In the genomic region with DNA sequence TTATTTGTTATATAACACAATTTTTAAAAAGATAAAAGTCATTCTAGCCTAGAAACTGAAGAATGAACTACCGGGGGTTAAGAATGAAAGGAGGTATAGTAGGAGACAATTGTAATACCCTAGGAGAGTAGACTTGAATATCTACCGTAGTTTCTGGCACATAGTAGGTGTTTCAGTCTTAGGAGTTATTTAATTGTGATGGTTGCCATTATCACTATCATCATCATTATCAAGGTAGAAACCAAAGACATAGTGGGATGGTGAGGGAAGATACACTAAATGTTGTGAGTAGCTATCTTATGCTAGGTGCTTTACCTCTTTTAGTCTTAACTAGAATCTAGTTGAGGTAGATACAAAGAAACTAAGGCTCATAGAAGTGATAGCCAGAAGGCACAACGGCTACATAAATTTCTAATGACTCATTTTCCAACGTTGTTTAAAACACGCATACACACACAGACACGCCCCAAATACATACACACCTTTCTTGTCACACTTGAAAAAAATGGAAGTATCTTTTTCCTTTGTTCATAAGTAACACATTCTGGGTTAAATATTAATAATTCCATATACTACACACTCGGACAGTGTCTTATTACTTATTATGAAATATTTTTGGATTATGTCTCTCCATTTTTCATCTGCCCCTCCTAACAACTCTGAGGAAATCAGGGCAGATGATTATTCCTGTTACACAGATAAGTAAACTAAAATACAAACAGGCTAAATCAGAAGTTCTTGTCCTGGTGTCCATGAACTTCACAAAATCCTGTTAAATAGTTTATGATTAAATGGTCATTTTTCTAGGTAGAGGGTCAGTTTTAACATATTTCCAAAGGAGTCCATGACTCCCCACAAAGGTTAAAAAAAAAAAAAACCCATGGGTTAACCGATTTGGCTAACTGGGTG, we compare ENCODE assay signal across 17 cellular contexts. TPM values are rescaled to one million over a fixed set of nuclear protein-coding genes. Genes with fewer than 3 reads are reported as not detected.
DNase-seq lines count a peak whose midpoint lies in the region; ATAC-seq, FAIRE-seq and TF ChIP-seq lines count a peak whose summit lies in the region.
"Had no signal": no experiment of that assay in that cellular context is flagged by ENCODE, and none has a peak within 500 bp of the region (broad histone marks: within the 10 kb centered on the region; RNA-seq: fewer than 3 reads in every experiment).

No MANE protein-coding gene starts in this region.

- H3K27ac ChIP-seq in colonic mucosa (peak overlapping the region; percentile 13), psoas muscle (peak overlapping the region; percentile 11)

- no peaks in the 10 kb centered on the region for H3K27me3 ChIP-seq in colonic mucosa
- no peaks in the 10 kb centered on the region for H3K27me3 ChIP-seq in psoas muscle (ENCODE audit: insufficient read depth in 3 of 3, low read length in 2 of 3)
- H3K27me3 ChIP-seq: body of pancreas had no signal

- H3K9me3 ChIP-seq in colonic mucosa (no peaks in the 10 kb centered on the region), psoas muscle (no peaks in the 10 kb centered on the region)
- H3K9me3 ChIP-seq: body of pancreas had no signal

- peak overlapping the region; percentile 92 for H3K27ac Mint-ChIP-seq in Calu3 (ENCODE audit: unreplicated experiment)

- no peaks in the 10 kb centered on the region for H3K9me3 Mint-ChIP-seq in Calu3 (ENCODE audit: low read depth, unreplicated experiment)
- H3K9me3 Mint-ChIP-seq: activated naive CD4-positive, alpha-beta T cell treated with anti-CD3 and anti-CD28 coated beads, Interleukin-2, amount 10 ng/mL, durations not matched to agents 7 days and 5 days; immature natural killer cell had no signal

- H3K27me3 Mint-ChIP-seq in Calu3 (ENCODE audit: unreplicated experiment): no peaks in the 10 kb centered on the region

- H3K36me3 ChIP-seq in colonic mucosa (no peaks in the 10 kb centered on the region), psoas muscle (ENCODE audit: insufficient read depth in 1 of 2, low read depth in 1 of 2) (no peaks in the 10 kb centered on the region)

- no peak for ATAC-seq in psoas muscle
- ATAC-seq: activated CD4-positive, CD25-positive, alpha-beta regulatory T cell treated with anti-CD3 and anti-CD28 coated beads, Interleukin-2, amount 50 U/mL, for 24 hours; body of pancreas; stimulated activated naive CD8-positive, alpha-beta T cell treated with anti-CD3 and anti-CD28 coated beads, Interleukin-15, Interleukin-2, amounts not matched to agents 100 U/mL and 50 U/mL, for 24 hours had no signal

- intact Hi-C loops in Calu3 (cut with micrococcal nuclease; ENCODE audit: unreplicated experiment): loop anchor here (10.0 kb wide), 1 partner anchor 273 kb away; no protein-coding TSS in a partner anchor
- intact Hi-C loops in colonic mucosa (cut with DNase I): no loop called here
- intact Hi-C loops in psoas muscle (cut with DNase I): no loop called here

- WGBS in psoas muscle, 3 donors: 40 to 57% (median 44%) methylated on average over 8 of the region's 8 CpGs

- FAIRE-seq in GM19239 (lab: Jason Lieb, UNC): no peak
- FAIRE-seq: GM12892 had no signal

- no peak overlapping the region for H3K9ac ChIP-seq in colonic mucosa (ENCODE audit: low read depth in 2 of 2, low read length in 2 of 2)

- DNase-seq in Calu3 (peak; percentile 54), colonic mucosa (no peak), psoas muscle (no peak), activated gamma-delta T cell (lab: John Stamatoyannopoulos, UW) (no peak), SK-N-DZ (ENCODE audit: low spot score) (no peak), GM19239 (ENCODE audit: insufficient read length, low spot score) (no peak), NCI-H187 (lab: John Stamatoyannopoulos, UW) (no peak)
- DNase-seq: activated naive CD4-positive, alpha-beta T cell treated with anti-CD3 and anti-CD28 coated beads, Interleukin-2, amount 10 ng/mL, durations not matched to agents 7 days and 5 days; body of pancreas; effector CD8-positive, alpha-beta T cell; immature natural killer cell; mesendoderm; stimulated activated naive CD8-positive, alpha-beta T cell treated with anti-CD3 and anti-CD28 coated beads, Interleukin-15, Interleukin-2, amounts not matched to agents 100 U/mL and 50 U/mL, for 24 hours had no signal

- CTCF ChIA-PET in Calu3 (lab: Charles Lee): interaction anchor here (0.6 to 1.3 kb wide), 3 partner anchors 10 to 20 kb away, joined by 3 to 7 read pairs (median 3); a partner anchor contains a TSS

- peaks cover 36% of the 10 kb centered on the region for H3K4me1 Mint-ChIP-seq in Calu3 (ENCODE audit: low read depth, unreplicated experiment)

- TF ChIP-seq CTCF in Calu3 (IDR thresholded peaks at IDR 0.05; ENCODE audit: unreplicated experiment) (no peak), colonic mucosa (IDR thresholded peaks at IDR 0.05) (no peak), psoas muscle (IDR thresholded peaks at IDR 0.05) (no peak)

- H3K4me3 Mint-ChIP-seq in Calu3 (ENCODE audit: low read depth, unreplicated experiment): peak overlapping the region; percentile 82

- TF ChIP-seq RAD21 in Ishikawa (IDR thresholded peaks at IDR 0.05; ENCODE audit: low read depth): no peak

- H3K36me3 Mint-ChIP-seq in Calu3 (ENCODE audit: insufficient read depth, unreplicated experiment): peaks cover 46% of the 10 kb centered on the region
- H3K36me3 Mint-ChIP-seq: immature natural killer cell had no signal

- BruUV-seq in Calu3 (replicated peaks; lab: Mats Ljungman, UMichigan): no TSS peak

- H3K4me1 ChIP-seq in colonic mucosa (no peaks in the 10 kb centered on the region), psoas muscle (peaks cover 7% of the 10 kb centered on the region)

- TF ChIP-seq EP300 in Ishikawa (IDR thresholded peaks at IDR 0.05; ENCODE audit: borderline replicate concordance): no peak

- H3K4me3 ChIP-seq in colonic mucosa (no peak overlapping the region), psoas muscle (no peak overlapping the region)
- H3K4me3 ChIP-seq: body of pancreas, smooth muscle cell had no signal

TF ChIP-seq in Ishikawa, 13 proteins besides CTCF, POLR2A, EP300 and RAD21:
- TF ChIP-seq YY1 (IDR thresholded peaks at IDR 0.05; ENCODE audit: low read depth): no peak
- TF ChIP-seq TEAD4 (IDR thresholded peaks at IDR 0.05): no peak
- TF ChIP-seq FOXM1 (IDR thresholded peaks at IDR 0.05; ENCODE audit: borderline replicate concordance, low read depth): peak; percentile 75

RNA-seq across cellular contexts. Expression of a gene that starts 2.0 kb away (rescaled TPM):
- total RNA-seq in Calu3 (2022): 207 and 274 TPM in 2 replicates
- total RNA-seq in colonic mucosa: 10 to 100 TPM; 21.2 to 56.0 TPM
- 1 to 10 TPM in 3 of 4 donors, under 1 TPM in 1; 0.41 to 2.4 (median 1.1) TPM for total RNA-seq in psoas muscle
- polyA plus RNA-seq in psoas muscle: under 1 TPM; 0.11 to 0.52 (median 0.13) TPM
- polyA plus RNA-seq in SK-N-DZ (2014; cell fraction: cytosol; rRNA removed): 50.1 and 56.0 TPM in 2 replicates
- polyA plus RNA-seq in SK-N-DZ (2014; cell fraction: nucleus; rRNA removed): 81.7 and 103 TPM in 2 replicates

Comparison
In these comparisons a context has a peak if more than half of its experiments do, and no peak if none do; other contexts are left out.
1. RNA of a gene that starts 2.0 kb away (total RNA-seq): 207 to 274 TPM in Calu3 and 21.2 to 56.0 TPM in colonic mucosa; 0.41 to 2.4 TPM in psoas muscle; every median in the first group is over 4 times any median in the second.